In genomic region chr9:114035221-114035844, GRCh38 we compare ENCODE assay signal across 22 cellular contexts. TPM values are rescaled to one million over a fixed set of nuclear protein-coding genes. Genes with fewer than 3 reads are reported as not detected.
DNase-seq lines count a peak whose midpoint lies in the region; TF ChIP-seq lines count a peak whose summit lies in the region.
"Had no signal": no experiment of that assay in that cellular context is flagged by ENCODE, and none has a peak within 500 bp of the region (broad histone marks: within the 10 kb centered on the region; RNA-seq: fewer than 3 reads in every experiment).

No MANE protein-coding gene starts in this region.

- BruUV-seq in OCI-LY7 (replicated peaks; lab: Mats Ljungman, UMichigan), result no TSS peak

- H3K36me3 ChIP-seq in OCI-LY7 (ENCODE audit: insufficient read depth, low read length), result no peaks in the 10 kb centered on the region
- H3K36me3 ChIP-seq in transverse colon, result no peaks in the 10 kb centered on the region

- no peaks in the 10 kb centered on the region for H3K4me1 ChIP-seq in OCI-LY7 (ENCODE audit: insufficient read depth, low read length, poor library complexity, severe bottlenecking)
- no peaks in the 10 kb centered on the region for H3K4me1 ChIP-seq in transverse colon

- intact Hi-C loops in OCI-LY7 (cut with micrococcal nuclease; ENCODE audit: unreplicated experiment), result no loop called here
- intact Hi-C loops in transverse colon (cut with DNase I; ENCODE audit: low total_unique reads), result no loop called here

- no peaks in the 10 kb centered on the region for H3K9me3 ChIP-seq in OCI-LY7 (ENCODE audit: low read length)
- no peaks in the 10 kb centered on the region for H3K9me3 ChIP-seq in transverse colon

- 85 to 92% methylated on average over 4 to 17 of the region's 17 CpGs for WGBS in transverse colon (ENCODE audit: low coverage in 1 of 2), 2 donors

- H3K4me3 ChIP-seq in OCI-LY7 (ENCODE audit: low read depth, low read length, poor library complexity, severe bottlenecking) (no peak overlapping the region), transverse colon (no peak overlapping the region)
- H3K4me3 ChIP-seq: cardiac muscle cell, PC-9 had no signal

- in situ Hi-C loops in transverse colon (cut with MboI; ENCODE audit: low pct_ligation_motif_present in 1 of 4, low pct_unique_long_range_greater_than_20kb in 1 of 4, low sequenced_read_pairs in 3 of 4), result loop anchor here in 2 of 4 donors (25.0 kb wide), 2 partner anchors 173 to 223 kb away; no protein-coding TSS in a partner anchor

- no peak for TF ChIP-seq POLR2A in transverse colon (IDR thresholded peaks at IDR 0.05)

- TF ChIP-seq CTCF in OCI-LY7 (conservative IDR thresholded peaks at IDR 0.05; ENCODE audit: low read length), result no peak
- TF ChIP-seq CTCF in transverse colon (IDR thresholded peaks at IDR 0.05), result no peak

- H3K9me2 ChIP-seq in OCI-LY7 (ENCODE audit: insufficient read depth, low read length), result no peaks in the 10 kb centered on the region

- H2AFZ ChIP-seq in OCI-LY7 (ENCODE audit: low read length), result no peak overlapping the region
- H2AFZ ChIP-seq: PC-9 had no signal

- no peaks in the 10 kb centered on the region for H3K79me2 ChIP-seq in OCI-LY7 (ENCODE audit: insufficient read depth, low read depth, low read length)

- no peak for TF ChIP-seq EP300 in transverse colon (IDR thresholded peaks at IDR 0.05; ENCODE audit: low read depth)

- DNase-seq in activated effector memory CD4-positive, alpha-beta T cell treated with anti-CD3 and anti-CD28 coated beads, Interleukin-2, amount 50 U/mL, for 16 hours, result peak; percentile 21
- DNase-seq in activated effector memory CD4-positive, alpha-beta T cell treated with Interleukin-2 at 50 U/mL for 16 hours, result no peak
- DNase-seq in ecto neural progenitor cell (ENCODE audit: low spot score), result peak; percentile 29
- peak; percentile 37 for DNase-seq in myocyte (ENCODE audit: low read depth)
- peak; percentile 25 for DNase-seq in ureter (ENCODE audit: low spot score)
- no peak for DNase-seq in OCI-LY7 (ENCODE audit: low spot score)
- no peak for DNase-seq in cortex of kidney (lab: John Stamatoyannopoulos, UW)
- no peak for DNase-seq in transverse colon
- DNase-seq: activated CD4-positive, alpha-beta memory T cell treated with anti-CD3 and anti-CD28 coated beads, Interleukin-2, amount 10 ng/mL, durations not matched to agents 7 days and 5 days; activated naive CD8-positive, alpha-beta T cell treated with anti-CD3 and anti-CD28 coated beads, Interleukin-2, amount 50 U/mL, for 24 hours; CD4-positive, alpha-beta T cell; DMS79 treated with DMSO at 0.1 percent for 48 hours; effector memory CD8-positive, alpha-beta T cell; kidney; NCI-H1417; NCI-H2171; PC-9; stimulated activated CD4-positive, alpha-beta T cell treated with anti-CD3 and anti-CD28 coated beads, Interleukin-4, amount 100 ng/mL, for 24 hours had no signal

- H3K27me3 ChIP-seq in transverse colon, result no peaks in the 10 kb centered on the region
- H3K27me3 ChIP-seq: cardiac muscle cell had no signal

- no peaks in the 10 kb centered on the region for H4K20me1 ChIP-seq in OCI-LY7 (ENCODE audit: insufficient read depth, low read length)

- POLR2A ChIA-PET in OCI-LY7 (lab: Charles Lee), result no interaction called here

- no peak overlapping the region for H3K4me2 ChIP-seq in OCI-LY7 (ENCODE audit: low read length)
- H3K4me2 ChIP-seq: PC-9 had no signal

- H3K27ac ChIP-seq in OCI-LY7 (ENCODE audit: low read depth, low read length, poor library complexity, severe bottlenecking), result no peak overlapping the region
- no peak overlapping the region for H3K27ac ChIP-seq in transverse colon
- H3K27ac ChIP-seq: cardiac muscle cell, PC-9 had no signal

- CTCF ChIA-PET in OCI-LY7 (lab: Charles Lee; ENCODE audit: unreplicated experiment), result no interaction called here

RNA-seq across cellular contexts. Expression of gene AMBP, which starts 42.8 kb away (rescaled TPM):
- 0.36 and 1.5 TPM in 2 replicates for total RNA-seq in myocyte
- polyA plus RNA-seq in myocyte (2012), result 0.09 TPM
- 0.99 TPM for total RNA-seq in ureter
- total RNA-seq in OCI-LY7 (2014; rRNA removed; shearing (Covaris generic)), result not detected in 2 replicates
- total RNA-seq in OCI-LY7 (2022), result not detected in 2 replicates
- total RNA-seq in transverse colon, result under 1 TPM in 1 of 4 donors, not detected in 3; 0.96 TPM
- total RNA-seq: A673; activated CD4-positive, alpha-beta memory T cell treated with anti-CD3 and anti-CD28 coated beads, Interleukin-2, amount 10 ng/mL, durations not matched to agents 7 days and 5 days; cardiac muscle cell; CD4-positive, alpha-beta T cell; LHCN-M2; PC-9; T-helper 2 cell treated with Interferon-gamma antibody and Interleukin-4, amounts not matched to agents 100 ng/mL and 5 ng/mL, for 36 hours had no signal

Comparison
In these comparisons a context has a peak if more than half of its experiments do, and no peak if none do; other contexts are left out.
1. DNase-seq: peak in activated effector memory CD4-positive, alpha-beta T cell treated with anti-CD3 and anti-CD28 coated beads, Interleukin-2, amount 50 U/mL, for 16 hours (single experiment), ecto neural progenitor cell (single experiment), myocyte (single experiment) and ureter (single experiment); none in activated effector memory CD4-positive, alpha-beta T cell treated with Interleukin-2 at 50 U/mL for 16 hours (single experiment), OCI-LY7 (single experiment), cortex of kidney (single experiment) and transverse colon (single experiment).